In the genomic region with DNA sequence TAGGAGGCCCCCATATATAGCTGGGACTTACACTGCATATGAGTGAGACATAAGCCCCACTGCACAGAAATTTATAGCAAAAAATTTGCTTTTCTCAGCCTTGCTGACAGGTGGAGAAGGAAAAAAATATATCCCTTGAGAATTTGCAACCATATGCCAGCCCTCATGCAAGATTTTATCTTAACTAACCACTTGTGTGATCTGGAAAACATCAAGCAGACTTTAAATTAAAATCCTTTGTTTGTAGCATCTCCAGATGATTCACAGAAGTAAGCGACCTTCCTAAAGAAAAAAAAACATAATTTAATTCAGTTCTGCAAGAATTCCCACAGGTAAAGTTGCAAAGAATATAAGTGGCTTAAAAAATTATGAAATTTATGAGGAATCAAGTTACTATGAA, we compare ENCODE assay signal across 16 cellular contexts.
DNase-seq lines count a peak whose midpoint lies in the region; ATAC-seq and TF ChIP-seq lines count a peak whose summit lies in the region.
"Had no signal": no experiment of that assay in that cellular context is flagged by ENCODE, and none has a peak within 500 bp of the region (broad histone marks: within the 10 kb centered on the region; RNA-seq: fewer than 3 reads in every experiment).

No MANE protein-coding gene starts in this region.

- no peak for ATAC-seq in SK-N-SH treated with all-trans-retinoic acid at 6 μM for 48 hours
- no peak for ATAC-seq in HG02885 (IDR thresholded peaks at IDR 0.05; ENCODE audit: poor library complexity, unreplicated experiment)
- no peak for ATAC-seq in HG02678 (IDR thresholded peaks at IDR 0.05; ENCODE audit: unreplicated experiment)
- ATAC-seq: CD8-positive, alpha-beta T cell; GM23338; HCT116 had no signal

- DNase-seq in DMS 273 treated with DMSO at 0.1 percent for 48 hours (lab: John Stamatoyannopoulos, UW) (peak; percentile 64), NCI-H2171 (lab: John Stamatoyannopoulos, UW) (peak; percentile 78), NCI-H524 treated with DMSO at 0.1 percent for 48 hours (lab: John Stamatoyannopoulos, UW) (peak; percentile 57), OCI-M2 (lab: John Stamatoyannopoulos, UW; ENCODE audit: unreplicated experiment) (no peak), NAMALWA (ENCODE audit: low spot score) (no peak)
- DNase-seq: Caco-2; CD4-positive, CD25-positive, alpha-beta regulatory T cell; CD8-positive, alpha-beta T cell; DMS53; DMS79 treated with DMSO at 0.1 percent for 48 hours; H9 had no signal

TF ChIP-seq in SK-N-SH treated with all-trans-retinoic acid at 6 μM for 48 hours, 23 proteins besides CTCF, POLR2A, EP300 and RAD21:
- TF ChIP-seq, protein P1, sequence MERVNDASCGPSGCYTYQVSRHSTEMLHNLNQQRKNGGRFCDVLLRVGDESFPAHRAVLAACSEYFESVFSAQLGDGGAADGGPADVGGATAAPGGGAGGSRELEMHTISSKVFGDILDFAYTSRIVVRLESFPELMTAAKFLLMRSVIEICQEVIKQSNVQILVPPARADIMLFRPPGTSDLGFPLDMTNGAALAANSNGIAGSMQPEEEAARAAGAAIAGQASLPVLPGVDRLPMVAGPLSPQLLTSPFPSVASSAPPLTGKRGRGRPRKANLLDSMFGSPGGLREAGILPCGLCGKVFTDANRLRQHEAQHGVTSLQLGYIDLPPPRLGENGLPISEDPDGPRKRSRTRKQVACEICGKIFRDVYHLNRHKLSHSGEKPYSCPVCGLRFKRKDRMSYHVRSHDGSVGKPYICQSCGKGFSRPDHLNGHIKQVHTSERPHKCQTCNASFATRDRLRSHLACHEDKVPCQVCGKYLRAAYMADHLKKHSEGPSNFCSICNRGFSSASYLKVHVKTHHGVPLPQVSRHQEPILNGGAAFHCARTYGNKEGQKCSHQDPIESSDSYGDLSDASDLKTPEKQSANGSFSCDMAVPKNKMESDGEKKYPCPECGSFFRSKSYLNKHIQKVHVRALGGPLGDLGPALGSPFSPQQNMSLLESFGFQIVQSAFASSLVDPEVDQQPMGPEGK (CRISPR knock-in tag; IDR thresholded peaks at IDR 0.05; ENCODE audit: borderline replicate concordance) = no peak
- TF ChIP-seq TCF4 (CRISPR knock-in tag; IDR thresholded peaks at IDR 0.05; ENCODE audit: borderline replicate concordance) = peak; percentile 79
- TF ChIP-seq SNAI2 (CRISPR knock-in tag; IDR thresholded peaks at IDR 0.05) = 0 out of 2 replicates have a peak, but pooled peaks have one; percentile 27

Comparison
In these comparisons a context has a peak if more than half of its experiments do, and no peak if none do; other contexts are left out.
1. DNase-seq: peak in DMS 273 treated with DMSO at 0.1 percent for 48 hours (single experiment), NCI-H2171 (single experiment) and NCI-H524 treated with DMSO at 0.1 percent for 48 hours (single experiment); none in OCI-M2 (single experiment) and NAMALWA (single experiment).